ENCODE assay signal across 8 cellular contexts in the genomic region with DNA sequence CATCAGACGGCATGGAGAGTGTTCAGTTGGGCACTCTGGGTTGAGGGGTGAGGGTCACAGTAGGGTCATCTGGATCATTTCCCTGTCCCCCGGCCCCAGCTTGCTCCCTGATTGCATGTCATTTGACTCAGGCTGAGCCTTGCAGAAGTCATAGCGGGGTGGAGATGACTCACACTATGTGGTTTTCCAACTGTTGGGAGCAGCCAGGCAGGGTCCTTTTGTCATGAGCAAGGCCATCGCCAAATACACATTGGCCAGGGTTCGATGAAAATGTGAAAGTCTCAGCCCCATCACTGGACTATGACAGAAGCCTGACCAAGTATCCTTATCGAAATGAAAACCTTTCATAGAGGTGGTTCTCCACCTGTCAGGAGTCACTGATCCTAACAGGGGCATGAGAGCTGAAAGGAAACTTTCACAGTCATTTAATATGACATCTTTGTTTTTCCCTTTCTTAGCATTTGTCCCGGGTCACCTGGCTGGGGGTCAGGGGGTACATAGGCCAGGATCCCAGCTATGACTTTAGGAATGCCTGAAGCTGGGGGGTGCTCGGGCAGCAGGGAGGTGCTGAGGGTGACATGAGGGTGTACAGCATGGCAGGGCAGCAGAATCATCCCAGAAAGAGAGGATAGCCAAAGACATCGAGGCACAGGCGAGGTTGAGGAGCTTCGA.
DNase-seq lines count a peak whose midpoint lies in the region; ATAC-seq and TF ChIP-seq lines count a peak whose summit lies in the region.

No MANE protein-coding gene starts in this region.

- H2AFZ ChIP-seq in SK-N-SH (ENCODE audit: low read depth) (no peak overlapping the region), GM23338 (no peak overlapping the region)

- no peaks in the 10 kb centered on the region for H3K79me2 ChIP-seq in SK-N-SH (ENCODE audit: insufficient read depth)
- no peaks in the 10 kb centered on the region for H3K79me2 ChIP-seq in GM23338 (replicated peaks; ENCODE audit: insufficient read depth)

- peaks cover 14% of the 10 kb centered on the region for H3K27me3 Mint-ChIP-seq in GM23338 (ENCODE audit: insufficient read depth, low read depth, poor library complexity)

- H3K4me3 ChIP-seq in SK-N-SH (ENCODE audit: low read depth in 2 of 2, low read length in 1 of 2): no peak overlapping the region
- H3K4me3 ChIP-seq in fibroblast of pulmonary artery (replicated peaks; ENCODE audit: low read depth, low read length): no peak overlapping the region
- H3K4me3 ChIP-seq in GM23338: no peak overlapping the region

- TF ChIP-seq CTCF in SK-N-SH (IDR thresholded peaks at IDR 0.05): no peak
- no peak for TF ChIP-seq CTCF in fibroblast of pulmonary artery (IDR thresholded peaks at IDR 0.05; ENCODE audit: low read length, missing control alignments)
- TF ChIP-seq CTCF in GM23338 (conservative IDR thresholded peaks at IDR 0.05; ENCODE audit: low read depth in 2 of 2): no peak
- no peak for TF ChIP-seq CTCF in GM13976 (IDR thresholded peaks at IDR 0.05; ENCODE audit: borderline replicate concordance, control extremely low read depth, extremely low read depth, insufficient read depth, missing control alignments)

- TF ChIP-seq EP300 in SK-N-SH (IDR thresholded peaks at IDR 0.05; ENCODE audit: borderline replicate concordance in 1 of 2, low read depth in 1 of 2, low read length in 1 of 2): peak in 1 of 2 experiments; percentile 62; a peak in 1 of 4 replicates

- H3K36me3 Mint-ChIP-seq in GM23338 (ENCODE audit: low read depth): no peaks in the 10 kb centered on the region

- H3K4me2 ChIP-seq in SK-N-SH (peak overlapping the region; percentile 61), GM23338 (no peak overlapping the region)

- peaks cover 31% of the 10 kb centered on the region for H3K4me1 Mint-ChIP-seq in GM23338

- H3K9me2 ChIP-seq in SK-N-SH (no peaks in the 10 kb centered on the region), GM23338 (ENCODE audit: insufficient read depth) (no peaks in the 10 kb centered on the region)

- H3K9ac ChIP-seq in SK-N-SH: no peak overlapping the region

- H3F3A ChIP-seq in SK-N-SH (replicated peaks; ENCODE audit: insufficient read depth) (peaks cover 5% of the 10 kb centered on the region), GM23338 (replicated peaks; ENCODE audit: low read depth) (no peaks in the 10 kb centered on the region)

- peaks cover 0 to 35% of the 10 kb centered on the region in 2 experiments; a peak in 3 of 4 replicates for H3K4me1 ChIP-seq in SK-N-SH (ENCODE audit: control insufficient read depth in 1 of 2, insufficient read depth in 2 of 2, low read depth in 1 of 2, low read length in 1 of 2)
- H3K4me1 ChIP-seq in GM23338 (ENCODE audit: insufficient read depth): peaks cover 17% of the 10 kb centered on the region

- peak; percentile 78 for DNase-seq in HCEC 1CT
- no peak for DNase-seq in SK-N-SH
- DNase-seq in fibroblast of pulmonary artery (ENCODE audit: low read depth): peak; percentile 56
- peak; percentile 21 for DNase-seq in stimulated activated CD8-positive, alpha-beta memory T cell treated with anti-CD3 and anti-CD28 coated beads, Interleukin-4, amount 100 ng/mL, for 48 hours
- no peak for DNase-seq in GM23338 (ENCODE audit: low spot score)
- DNase-seq in GM13976 (ENCODE audit: low spot score): no peak
- DNase-seq in COLO829 (ENCODE audit: low spot score): no peak
- DNase-seq in DMS79 treated with DMSO at 0.1 percent for 48 hours (lab: John Stamatoyannopoulos, UW): no peak

- WGBS in SK-N-SH (ENCODE audit: low lambda C conversion rate): 38% methylated on average over 11 of the region's 11 CpGs

- TF ChIP-seq RAD21 in SK-N-SH (IDR thresholded peaks at IDR 0.05; ENCODE audit: low read length): no peak

- H3K9me3 ChIP-seq in SK-N-SH: no peaks in the 10 kb centered on the region

- H3K4me3 Mint-ChIP-seq in GM23338: no peak overlapping the region

- no peaks in the 10 kb centered on the region; the same call in 2 of the 3 replicates for H3K9me3 Mint-ChIP-seq in GM23338

- POLR2A ChIA-PET in SK-N-SH (lab: Yijun Ruan, JAX): no interaction called here

- no peak overlapping the region for H3K27ac Mint-ChIP-seq in GM23338

- ATAC-seq in GM23338: no peak

- H3K27me3 ChIP-seq in SK-N-SH (ENCODE audit: insufficient read depth) (no peaks in the 10 kb centered on the region), GM23338 (ENCODE audit: insufficient read depth) (no peaks in the 10 kb centered on the region)

- H4K20me1 ChIP-seq in SK-N-SH (ENCODE audit: insufficient read depth) (no peaks in the 10 kb centered on the region), GM23338 (replicated peaks; ENCODE audit: insufficient read depth) (no peaks in the 10 kb centered on the region)

- H3K27ac ChIP-seq in SK-N-SH (ENCODE audit: low read depth in 2 of 2, low read length in 1 of 2) (peak overlapping the region in 1 of 2 experiments; percentile 44; a peak in 2 of 4 replicates), GM23338 (ENCODE audit: low read depth) (no peak overlapping the region)

- in situ Hi-C loops in GM13976 (cut with MboI; ENCODE audit: low sequenced_read_pairs, unreplicated experiment): no loop called here

- CTCF ChIA-PET in SK-N-SH (lab: Yijun Ruan, JAX): no interaction called here

- H3K36me3 ChIP-seq in SK-N-SH (replicated peaks in 1 of 2; ENCODE audit: control insufficient read depth in 1 of 2, insufficient read depth in 2 of 2, low read length in 1 of 2) (no peaks in the 10 kb centered on the region), GM23338 (ENCODE audit: insufficient read depth) (no peaks in the 10 kb centered on the region)

TF ChIP-seq in SK-N-SH, 30 proteins besides CTCF, POLR2A, EP300 and RAD21 (continues in another document):
- TF ChIP-seq IRF3 (IDR thresholded peaks at IDR 0.05; ENCODE audit: low read depth, low read length) (no peak), RFX5 (IDR thresholded peaks at IDR 0.05; ENCODE audit: low read length) (no peak), NRF1 (IDR thresholded peaks at IDR 0.05; ENCODE audit: low read depth, low read length) (no peak), MEF2A (IDR thresholded peaks at IDR 0.05; ENCODE audit: borderline replicate concordance, low read depth) (no peak), TAF1 (IDR thresholded peaks at IDR 0.05; ENCODE audit: borderline replicate concordance, low read depth, low read length) (no peak), YY1 (IDR thresholded peaks at IDR 0.05; ENCODE audit: low read depth) (no peak), MAX (IDR thresholded peaks at IDR 0.05; ENCODE audit: low read depth) (0 out of 2 replicates have a peak, but pooled peaks have one; percentile 42), MXI1 (IDR thresholded peaks at IDR 0.05; ENCODE audit: low read depth, low read length) (no peak)

TF ChIP-seq in GM23338, 12 proteins besides CTCF, POLR2A, EP300 and RAD21 (continues in another document):
- no peak for TF ChIP-seq JUNB (IDR thresholded peaks at IDR 0.05; ENCODE audit: unreplicated experiment)
- TF ChIP-seq POLR2AphosphoS5 (IDR thresholded peaks at IDR 0.05; ENCODE audit: low read depth): no peak
- no peak for TF ChIP-seq ZNF114 (CRISPR knock-in tag; IDR thresholded peaks at IDR 0.05)
- TF ChIP-seq ZNF331 (CRISPR knock-in tag; IDR thresholded peaks at IDR 0.05; ENCODE audit: low read depth): no peak
- no peak for TF ChIP-seq STAT1 (IDR thresholded peaks at IDR 0.05; ENCODE audit: unreplicated experiment)
- TF ChIP-seq, protein P1, sequence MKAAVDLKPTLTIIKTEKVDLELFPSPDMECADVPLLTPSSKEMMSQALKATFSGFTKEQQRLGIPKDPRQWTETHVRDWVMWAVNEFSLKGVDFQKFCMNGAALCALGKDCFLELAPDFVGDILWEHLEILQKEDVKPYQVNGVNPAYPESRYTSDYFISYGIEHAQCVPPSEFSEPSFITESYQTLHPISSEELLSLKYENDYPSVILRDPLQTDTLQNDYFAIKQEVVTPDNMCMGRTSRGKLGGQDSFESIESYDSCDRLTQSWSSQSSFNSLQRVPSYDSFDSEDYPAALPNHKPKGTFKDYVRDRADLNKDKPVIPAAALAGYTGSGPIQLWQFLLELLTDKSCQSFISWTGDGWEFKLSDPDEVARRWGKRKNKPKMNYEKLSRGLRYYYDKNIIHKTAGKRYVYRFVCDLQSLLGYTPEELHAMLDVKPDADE (IDR thresholded peaks at IDR 0.05): no peak

Comparison
In these comparisons a context has a peak if more than half of its experiments do, and no peak if none do; other contexts are left out.
1. DNase-seq: peak in HCEC 1CT (single experiment), fibroblast of pulmonary artery (single experiment) and stimulated activated CD8-positive, alpha-beta memory T cell treated with anti-CD3 and anti-CD28 coated beads, Interleukin-4, amount 100 ng/mL, for 48 hours (single experiment); none in SK-N-SH (single experiment), GM23338 (single experiment), GM13976 (single experiment), COLO829 (single experiment) and DMS79 treated with DMSO at 0.1 percent for 48 hours (single experiment).